ENCODE assay signal across 8 cellular contexts in genomic region chr19:38003427-38004099, GRCh38.
A peak's percentile ranks its signal among the peaks of the same experiment; 100 is the strongest.
DNase-seq lines count a peak whose midpoint lies in the region; ATAC-seq and TF ChIP-seq lines count a peak whose summit lies in the region.

No MANE protein-coding gene starts in this region.

- TF ChIP-seq CTCF in LNCaP clone FGC (IDR thresholded peaks at IDR 0.05; ENCODE audit: control insufficient read depth, extremely low read depth, insufficient read depth) (no peak), testis (IDR thresholded peaks at IDR 0.05) (no peak)

- H3K4me1 ChIP-seq in SJSA1 (replicated peaks): peaks cover 49% of the 10 kb centered on the region
- H3K4me1 ChIP-seq in effector memory CD4-positive, alpha-beta T cell (ENCODE audit: control insufficient read depth, insufficient read depth, low read length, poor library complexity, severe bottlenecking): peaks cover 9% of the 10 kb centered on the region
- H3K4me1 ChIP-seq in testis: peaks cover 18% of the 10 kb centered on the region

- DNase-seq in EL: peak; percentile 97
- DNase-seq in LNCaP clone FGC (ENCODE audit: low read depth): peak; percentile 72
- DNase-seq in SJSA1 (ENCODE audit: low read depth in 1 of 2, low spot score in 2 of 2): peak; percentile 93 to 94
- no peak for DNase-seq in effector memory CD4-positive, alpha-beta T cell
- peak; percentile 72 for DNase-seq in medulla oblongata (ENCODE audit: extremely low spot score)
- DNase-seq in testis: peak; percentile 49

- no peaks in the 10 kb centered on the region for H3K36me3 ChIP-seq in SJSA1
- no peaks in the 10 kb centered on the region for H3K36me3 ChIP-seq in effector memory CD4-positive, alpha-beta T cell (ENCODE audit: control insufficient read depth, insufficient read depth, low read length)
- no peaks in the 10 kb centered on the region for H3K36me3 ChIP-seq in testis (ENCODE audit: low read depth, missing control alignments)

- ATAC-seq in HG03571 (IDR thresholded peaks at IDR 0.05; ENCODE audit: unreplicated experiment) (no peak), GM18519 (IDR thresholded peaks at IDR 0.05; ENCODE audit: low FRiP score, unreplicated experiment) (no peak)

- 4 to 8% methylated on average over 19 of the region's 19 CpGs for WGBS in testis, 2 donors

- no peak for TF ChIP-seq POLR2A in testis (IDR thresholded peaks at IDR 0.05)

- intact Hi-C loops in testis (cut with DNase I; ENCODE audit: low total_unique reads): no loop called here

- peak overlapping the region; percentile 92 for H3K27ac ChIP-seq in SJSA1
- no peak overlapping the region for H3K27ac ChIP-seq in effector memory CD4-positive, alpha-beta T cell (ENCODE audit: insufficient read depth, low read length, poor library complexity, severe bottlenecking)
- peak overlapping the region in 1 of 2 donors; percentile 22 for H3K27ac ChIP-seq in testis

- H3K9me3 ChIP-seq in SJSA1 (replicated peaks): no peaks in the 10 kb centered on the region
- no peaks in the 10 kb centered on the region for H3K9me3 ChIP-seq in effector memory CD4-positive, alpha-beta T cell (ENCODE audit: control insufficient read depth, low read length)
- no peaks in the 10 kb centered on the region for H3K9me3 ChIP-seq in testis

- H3K4me3 ChIP-seq in LNCaP clone FGC (ENCODE audit: low read depth, low read length) (peak overlapping the region; percentile 44), SJSA1 (peak overlapping the region; percentile 26), testis (peak overlapping the region; percentile 3 to 16)
- H3K4me3 ChIP-seq in effector memory CD4-positive, alpha-beta T cell (ENCODE audit: insufficient read depth, low read depth, low read length, poor library complexity, severe bottlenecking): peak overlapping the region; percentile 22

- H3K27me3 ChIP-seq in SJSA1 (replicated peaks) (no peaks in the 10 kb centered on the region), testis (no peaks in the 10 kb centered on the region)
- H3K27me3 ChIP-seq in effector memory CD4-positive, alpha-beta T cell (replicated peaks; ENCODE audit: control insufficient read depth, insufficient read depth, low read length, poor library complexity, severe bottlenecking): no peaks in the 10 kb centered on the region

Comparison
In these comparisons a context has a peak if more than half of its experiments do, and no peak if none do; other contexts are left out.
1. DNase-seq: peak in EL (single experiment), LNCaP clone FGC (single experiment), SJSA1 (2 of 2), medulla oblongata (single experiment) and testis (single experiment); none in effector memory CD4-positive, alpha-beta T cell (0 of 3).
2. Peak in every context shown above with its lines, with median percentiles within 50 percentile points of each other: H3K4me3 ChIP-seq.